36 cellular contexts compared by ENCODE assay signal in the genomic region with DNA sequence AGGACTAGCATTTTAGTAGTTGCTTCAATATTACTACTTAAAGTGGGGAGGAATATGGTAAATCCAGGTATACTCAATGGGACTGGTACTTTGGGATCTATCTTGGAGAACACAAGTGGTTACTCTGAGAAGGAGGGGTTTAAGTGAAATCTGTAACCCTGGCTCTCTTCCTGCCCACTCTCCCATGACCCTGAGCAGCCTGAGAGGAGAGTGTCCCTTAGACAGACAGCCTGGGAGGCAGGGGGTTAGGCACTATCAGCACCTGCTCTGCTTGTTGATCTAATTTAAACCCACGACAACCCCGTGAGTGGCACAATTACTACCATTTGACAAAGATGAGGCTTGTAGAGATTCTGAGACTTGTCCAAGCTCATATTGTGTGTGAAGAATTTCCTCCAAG.
"Had no signal": no experiment of that assay in that cellular context is flagged by ENCODE, and none has a peak within 500 bp of the region (broad histone marks: within the 10 kb centered on the region; RNA-seq: fewer than 3 reads in every experiment).

No MANE protein-coding gene starts in this region.

- H3K9me3 ChIP-seq: ascending aorta had no signal

- H3K4me1 Mint-ChIP-seq: activated B cell treated with CpG ODN at 0.5 μM for 24 hours; activated naive CD4-positive, alpha-beta T cell treated with anti-CD3 and anti-CD28 coated beads, Interleukin-2, amount 50 U/mL, for 24 hours; central memory CD8-positive, alpha-beta T cell had no signal

- H3K4me3 Mint-ChIP-seq: activated B cell treated with CpG ODN at 0.5 μM for 24 hours; activated CD4-positive, alpha-beta memory T cell treated with anti-CD3 and anti-CD28 coated beads for 36 hours; activated CD4-positive, alpha-beta T cell treated with anti-CD3 and anti-CD28 coated beads, Interleukin-2, amount 10 ng/mL, durations not matched to agents 24 days and 14 days; activated CD8-positive, alpha-beta memory T cell treated with anti-CD3 and anti-CD28 coated beads, Interleukin-2, amount 10 ng/mL, durations not matched to agents 7 days and 5 days; activated CD8-positive, alpha-beta T cell treated with anti-CD3 and anti-CD28 coated beads for 36 hours; activated naive CD4-positive, alpha-beta T cell treated with anti-CD3 and anti-CD28 coated beads, Interleukin-2, amount 10 ng/mL, durations not matched to agents 7 days and 5 days; activated naive CD4-positive, alpha-beta T cell treated with anti-CD3 and anti-CD28 coated beads, Interleukin-2, amount 50 U/mL, for 24 hours; activated naive CD8-positive, alpha-beta T cell; activated naive CD8-positive, alpha-beta T cell treated with anti-CD3 and anti-CD28 coated beads, Interleukin-2, amount 10 ng/mL, durations not matched to agents 7 days and 5 days; activated naive CD8-positive, alpha-beta T cell treated with anti-CD3 and anti-CD28 coated beads, Interleukin-2, amount 50 U/mL, for 24 hours; activated T-cell treated with anti-CD3 and anti-CD28 coated beads, Interleukin-2, amount 50 U/mL, for 24 hours; brain; central memory CD8-positive, alpha-beta T cell; T-helper 1 cell treated with Interleukin-12 subunit alpha and Interleukin-12 subunit beta and Interleukin-4 antibody, amounts not matched to agents 30 μg/mL and 1 μg/mL, for 36 hours; T-helper 2 cell treated with Interferon-gamma antibody and Interleukin-4, amounts not matched to agents 5 μg/mL and 100 μg/mL, for 36 hours had no signal

- H3K4me3 ChIP-seq: ascending aorta, cardiac muscle cell had no signal

- ATAC-seq: activated CD8-positive, alpha-beta memory T cell treated with anti-CD3 and anti-CD28 coated beads, Interleukin-2, amount 10 ng/mL, durations not matched to agents 7 days and 5 days; activated CD8-positive, alpha-beta T cell treated with anti-CD3 and anti-CD28 coated beads for 36 hours; activated naive CD8-positive, alpha-beta T cell treated with anti-CD3 and anti-CD28 coated beads, Interleukin-2, amount 50 U/mL, for 24 hours had no signal

- DNase-seq: activated B cell treated with CpG ODN at 0.5 μM for 24 hours; activated CD4-positive, alpha-beta memory T cell treated with anti-CD3 and anti-CD28 coated beads for 36 hours; activated CD4-positive, alpha-beta T cell treated with anti-CD3 and anti-CD28 coated beads for 4 hours; activated CD4-positive, alpha-beta T cell treated with anti-CD3 and anti-CD28 coated beads, Interleukin-2, amount 10 ng/mL, durations not matched to agents 24 days and 14 days; activated CD4-positive, alpha-beta T cell treated with anti-CD3 and anti-CD28 coated beads, Interleukin-2, amount 50 U/mL, for 1 hour; activated CD4-positive, alpha-beta T cell treated with anti-CD3 and anti-CD28 coated beads, Interleukin-2, amount 50 U/mL, for 4 hours; activated CD4-positive, CD25-positive, alpha-beta regulatory T cell treated with anti-CD3 and anti-CD28 coated beads, Interleukin-2, amount 50 U/mL, for 72 hours; activated CD8-positive, alpha-beta memory T cell treated with anti-CD3 and anti-CD28 coated beads for 24 hours; activated CD8-positive, alpha-beta memory T cell treated with anti-CD3 and anti-CD28 coated beads, Interleukin-2, amount 10 ng/mL, durations not matched to agents 7 days and 5 days; activated CD8-positive, alpha-beta memory T cell treated with anti-CD3 and anti-CD28 coated beads, Interleukin-2, amount 50 U/mL, for 48 hours; activated CD8-positive, alpha-beta T cell treated with anti-CD3 and anti-CD28 coated beads for 36 hours; activated effector memory CD4-positive, alpha-beta T cell treated with Interleukin-2 at 50 U/mL for 16 hours; activated gamma-delta T cell; activated naive CD4-positive, alpha-beta T cell treated with anti-CD3 and anti-CD28 coated beads, Interleukin-2, amount 10 ng/mL, durations not matched to agents 7 days and 5 days; activated naive CD4-positive, alpha-beta T cell treated with Interleukin-2 at 50 U/mL for 16 hours; activated naive CD8-positive, alpha-beta T cell treated with anti-CD3 and anti-CD28 coated beads, Interleukin-2, amount 10 ng/mL, durations not matched to agents 7 days and 5 days; activated naive CD8-positive, alpha-beta T cell treated with anti-CD3 and anti-CD28 coated beads, Interleukin-2, amount 50 U/mL, for 24 hours; activated T-cell treated with anti-CD3 and anti-CD28 coated beads, Interleukin-2, amount 50 U/mL, for 24 hours; activated T-cell treated with anti-CD3 and anti-CD28 coated beads, Interleukin-2, amount 50 U/mL, for 48 hours; amygdala; anterior cingulate cortex; caudate nucleus; cerebellar nuclear complex; T-helper 1 cell; T-helper 2 cell; T-helper 9 cell had no signal

- H3K4me1 ChIP-seq: ascending aorta had no signal

- H3K27ac Mint-ChIP-seq: activated B cell treated with CpG ODN at 0.5 μM for 24 hours; activated CD4-positive, alpha-beta memory T cell treated with anti-CD3 and anti-CD28 coated beads for 36 hours; activated CD4-positive, alpha-beta T cell treated with anti-CD3 and anti-CD28 coated beads, Interleukin-2, amount 10 ng/mL, durations not matched to agents 24 days and 14 days; activated CD8-positive, alpha-beta memory T cell treated with anti-CD3 and anti-CD28 coated beads, Interleukin-2, amount 10 ng/mL, durations not matched to agents 7 days and 5 days; activated CD8-positive, alpha-beta T cell treated with anti-CD3 and anti-CD28 coated beads for 36 hours; activated naive CD4-positive, alpha-beta T cell treated with anti-CD3 and anti-CD28 coated beads, Interleukin-2, amount 10 ng/mL, durations not matched to agents 7 days and 5 days; activated naive CD4-positive, alpha-beta T cell treated with anti-CD3 and anti-CD28 coated beads, Interleukin-2, amount 50 U/mL, for 24 hours; activated naive CD8-positive, alpha-beta T cell; activated naive CD8-positive, alpha-beta T cell treated with anti-CD3 and anti-CD28 coated beads, Interleukin-2, amount 10 ng/mL, durations not matched to agents 7 days and 5 days; activated naive CD8-positive, alpha-beta T cell treated with anti-CD3 and anti-CD28 coated beads, Interleukin-2, amount 50 U/mL, for 24 hours; activated T-cell treated with anti-CD3 and anti-CD28 coated beads, Interleukin-2, amount 50 U/mL, for 24 hours; activated T-helper 2 cell treated with anti-CD3 and anti-CD28 coated beads, Interferon-gamma antibody, Interleukin-2, Interleukin-4, amounts not matched to agents 10 μg/mL and 5 μg/mL and 100 μg/mL, durations not matched to agents 14 hours and 24 hours and 36 hours; brain; T-helper 1 cell treated with Interleukin-12 subunit alpha and Interleukin-12 subunit beta and Interleukin-4 antibody, amounts not matched to agents 30 μg/mL and 1 μg/mL, for 36 hours; T-helper 2 cell treated with Interferon-gamma antibody and Interleukin-4, amounts not matched to agents 5 μg/mL and 100 μg/mL, for 36 hours had no signal

- H3K27me3 Mint-ChIP-seq: activated B cell treated with CpG ODN at 0.5 μM for 24 hours had no signal

- H3K27ac ChIP-seq: ascending aorta, cardiac muscle cell, VCaP had no signal

- H3K27me3 ChIP-seq: ascending aorta, cardiac muscle cell had no signal

- H3K9me3 Mint-ChIP-seq: activated B cell treated with CpG ODN at 0.5 μM for 24 hours; activated CD4-positive, alpha-beta memory T cell treated with anti-CD3 and anti-CD28 coated beads for 36 hours; activated CD4-positive, alpha-beta T cell treated with anti-CD3 and anti-CD28 coated beads, Interleukin-2, amount 10 ng/mL, durations not matched to agents 24 days and 14 days; activated CD8-positive, alpha-beta T cell treated with anti-CD3 and anti-CD28 coated beads for 36 hours; activated naive CD4-positive, alpha-beta T cell treated with anti-CD3 and anti-CD28 coated beads, Interleukin-2, amount 10 ng/mL, durations not matched to agents 7 days and 5 days; activated naive CD4-positive, alpha-beta T cell treated with anti-CD3 and anti-CD28 coated beads, Interleukin-2, amount 50 U/mL, for 24 hours; activated naive CD8-positive, alpha-beta T cell treated with anti-CD3 and anti-CD28 coated beads, Interleukin-2, amount 10 ng/mL, durations not matched to agents 7 days and 5 days; activated naive CD8-positive, alpha-beta T cell treated with anti-CD3 and anti-CD28 coated beads, Interleukin-2, amount 50 U/mL, for 24 hours; activated T-cell treated with anti-CD3 and anti-CD28 coated beads, Interleukin-2, amount 50 U/mL, for 24 hours; activated T-helper 2 cell treated with anti-CD3 and anti-CD28 coated beads, Interferon-gamma antibody, Interleukin-2, Interleukin-4, amounts not matched to agents 10 μg/mL and 5 μg/mL and 100 μg/mL, durations not matched to agents 14 hours and 24 hours and 36 hours; central memory CD8-positive, alpha-beta T cell; T-helper 1 cell treated with Interleukin-12 subunit alpha and Interleukin-12 subunit beta and Interleukin-4 antibody, amounts not matched to agents 30 μg/mL and 1 μg/mL, for 36 hours; T-helper 2 cell treated with Interferon-gamma antibody and Interleukin-4, amounts not matched to agents 5 μg/mL and 100 μg/mL, for 36 hours had no signal

- H3K36me3 Mint-ChIP-seq: activated CD4-positive, alpha-beta memory T cell treated with anti-CD3 and anti-CD28 coated beads for 36 hours; activated CD8-positive, alpha-beta memory T cell treated with anti-CD3 and anti-CD28 coated beads, Interleukin-2, amount 10 ng/mL, durations not matched to agents 7 days and 5 days; activated naive CD4-positive, alpha-beta T cell treated with anti-CD3 and anti-CD28 coated beads, Interleukin-2, amount 10 ng/mL, durations not matched to agents 7 days and 5 days; activated naive CD4-positive, alpha-beta T cell treated with anti-CD3 and anti-CD28 coated beads, Interleukin-2, amount 50 U/mL, for 24 hours; activated naive CD8-positive, alpha-beta T cell; activated naive CD8-positive, alpha-beta T cell treated with anti-CD3 and anti-CD28 coated beads, Interleukin-2, amount 10 ng/mL, durations not matched to agents 7 days and 5 days; brain had no signal

- H3K36me3 ChIP-seq: ascending aorta, cardiac muscle cell had no signal
